Comparison of ENCODE assay signal across 1 cellular context in genomic region chr22:42369250-42370041, GRCh38.
A peak's percentile ranks its signal among the peaks of the same experiment; 100 is the strongest.
TF ChIP-seq lines count a peak whose summit lies in the region.

No MANE protein-coding gene starts in this region.

TF ChIP-seq in HepG2, 621 proteins besides CTCF, POLR2A, EP300 and RAD21 (continued from another document and continues in another):
- TF ChIP-seq ATF2 (CRISPR knock-in tag; IDR thresholded peaks at IDR 0.05) (0 out of 2 replicates have a peak, but pooled peaks have one; percentile 11), PHF8 (CRISPR knock-in tag; IDR thresholded peaks at IDR 0.05) (peak; percentile 71), POLR2G (IDR thresholded peaks at IDR 0.05; ENCODE audit: low read depth, low read length) (peak; percentile 67), ZFX (CRISPR knock-in tag; IDR thresholded peaks at IDR 0.05; ENCODE audit: low read depth) (peak; percentile 87), ZNF292 (CRISPR knock-in tag; IDR thresholded peaks at IDR 0.05; ENCODE audit: borderline replicate concordance, low read depth) (no peak), HOXA3 (CRISPR knock-in tag; IDR thresholded peaks at IDR 0.05) (peak; percentile 4; the same call in 1 of the 2 replicates), NCOA5 (CRISPR knock-in tag; IDR thresholded peaks at IDR 0.05) (no peak), ZNF264 (CRISPR knock-in tag; IDR thresholded peaks at IDR 0.05) (peak; percentile 40; the same call in 1 of the 2 replicates), ZNF572 (CRISPR knock-in tag; IDR thresholded peaks at IDR 0.05) (0 out of 2 replicates have a peak, but pooled peaks have one; percentile 34), USF2 (IDR thresholded peaks at IDR 0.05; ENCODE audit: low read depth, low read length) (peak; percentile 45), USF2 (CRISPR knock-in tag; IDR thresholded peaks at IDR 0.05; ENCODE audit: borderline replicate concordance) (peak; percentile 46; the same call in 1 of the 2 replicates), ZKSCAN8 (CRISPR knock-in tag; IDR thresholded peaks at IDR 0.05; ENCODE audit: borderline replicate concordance) (no peak), NFYB (CRISPR knock-in tag; IDR thresholded peaks at IDR 0.05) (peak; percentile 82), PHF21A (CRISPR knock-in tag; IDR thresholded peaks at IDR 0.05) (peak; percentile 73), ZNF574 (CRISPR knock-in tag; IDR thresholded peaks at IDR 0.05) (0 out of 2 replicates have a peak, but pooled peaks have one; percentile 29), SP5 (CRISPR knock-in tag; IDR thresholded peaks at IDR 0.05; ENCODE audit: borderline replicate concordance, low read depth) (peak; percentile 40; the same call in 1 of the 2 replicates), ZNF124 (CRISPR knock-in tag; IDR thresholded peaks at IDR 0.05) (0 out of 2 replicates have a peak, but pooled peaks have one; percentile 39), ZNF235 (CRISPR knock-in tag; IDR thresholded peaks at IDR 0.05; ENCODE audit: borderline replicate concordance) (no peak), RFX3 (CRISPR knock-in tag; IDR thresholded peaks at IDR 0.05) (no peak), ZSCAN22 (CRISPR knock-in tag; IDR thresholded peaks at IDR 0.05) (no peak), TAF1 (CRISPR knock-in tag; IDR thresholded peaks at IDR 0.05) (peak; percentile 50; the same call in 1 of the 2 replicates), XRCC5 (optimal IDR thresholded peaks at IDR 0.05; ENCODE audit: low read length) (peak; percentile 7), ZNF83 (CRISPR knock-in tag; IDR thresholded peaks at IDR 0.05; ENCODE audit: borderline replicate concordance) (0 out of 2 replicates have a peak, but pooled peaks have one; percentile 59), MNT (IDR thresholded peaks at IDR 0.05) (no peak), TP53 (CRISPR knock-in tag; conservative IDR thresholded peaks at IDR 0.05) (no peak), GMEB2 (CRISPR knock-in tag; IDR thresholded peaks at IDR 0.05; ENCODE audit: low read depth) (no peak), SP1 (IDR thresholded peaks at IDR 0.05) (no peak), SP1 (CRISPR knock-in tag; IDR thresholded peaks at IDR 0.05) (peak; percentile 47; the same call in 1 of the 2 replicates), TBX2 (CRISPR knock-in tag; IDR thresholded peaks at IDR 0.05; ENCODE audit: borderline replicate concordance) (peak; percentile 25; the same call in 1 of the 2 replicates), SP2 (CRISPR knock-in tag; IDR thresholded peaks at IDR 0.05) (peak; percentile 59), RFXAP (CRISPR knock-in tag; IDR thresholded peaks at IDR 0.05; ENCODE audit: borderline replicate concordance) (peak; percentile 68), ZNF780A (CRISPR knock-in tag; IDR thresholded peaks at IDR 0.05) (no peak), NFE2 (CRISPR knock-in tag; IDR thresholded peaks at IDR 0.05) (no peak), TARDBP (CRISPR knock-in tag; IDR thresholded peaks at IDR 0.05) (0 out of 2 replicates have a peak, but pooled peaks have one; percentile 43)
- TF ChIP-seq, protein P1, sequence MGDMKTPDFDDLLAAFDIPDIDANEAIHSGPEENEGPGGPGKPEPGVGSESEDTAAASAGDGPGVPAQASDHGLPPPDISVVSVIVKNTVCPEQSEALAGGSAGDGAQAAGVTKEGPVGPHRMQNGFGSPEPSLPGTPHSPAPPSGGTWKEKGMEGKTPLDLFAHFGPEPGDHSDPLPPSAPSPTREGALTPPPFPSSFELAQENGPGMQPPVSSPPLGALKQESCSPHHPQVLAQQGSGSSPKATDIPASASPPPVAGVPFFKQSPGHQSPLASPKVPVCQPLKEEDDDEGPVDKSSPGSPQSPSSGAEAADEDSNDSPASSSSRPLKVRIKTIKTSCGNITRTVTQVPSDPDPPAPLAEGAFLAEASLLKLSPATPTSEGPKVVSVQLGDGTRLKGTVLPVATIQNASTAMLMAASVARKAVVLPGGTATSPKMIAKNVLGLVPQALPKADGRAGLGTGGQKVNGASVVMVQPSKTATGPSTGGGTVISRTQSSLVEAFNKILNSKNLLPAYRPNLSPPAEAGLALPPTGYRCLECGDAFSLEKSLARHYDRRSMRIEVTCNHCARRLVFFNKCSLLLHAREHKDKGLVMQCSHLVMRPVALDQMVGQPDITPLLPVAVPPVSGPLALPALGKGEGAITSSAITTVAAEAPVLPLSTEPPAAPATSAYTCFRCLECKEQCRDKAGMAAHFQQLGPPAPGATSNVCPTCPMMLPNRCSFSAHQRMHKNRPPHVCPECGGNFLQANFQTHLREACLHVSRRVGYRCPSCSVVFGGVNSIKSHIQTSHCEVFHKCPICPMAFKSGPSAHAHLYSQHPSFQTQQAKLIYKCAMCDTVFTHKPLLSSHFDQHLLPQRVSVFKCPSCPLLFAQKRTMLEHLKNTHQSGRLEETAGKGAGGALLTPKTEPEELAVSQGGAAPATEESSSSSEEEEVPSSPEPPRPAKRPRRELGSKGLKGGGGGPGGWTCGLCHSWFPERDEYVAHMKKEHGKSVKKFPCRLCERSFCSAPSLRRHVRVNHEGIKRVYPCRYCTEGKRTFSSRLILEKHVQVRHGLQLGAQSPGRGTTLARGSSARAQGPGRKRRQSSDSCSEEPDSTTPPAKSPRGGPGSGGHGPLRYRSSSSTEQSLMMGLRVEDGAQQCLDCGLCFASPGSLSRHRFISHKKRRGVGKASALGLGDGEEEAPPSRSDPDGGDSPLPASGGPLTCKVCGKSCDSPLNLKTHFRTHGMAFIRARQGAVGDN (CRISPR knock-in tag; IDR thresholded peaks at IDR 0.05), result 0 out of 2 replicates have a peak, but pooled peaks have one; percentile 21
- TF ChIP-seq, protein P2, sequence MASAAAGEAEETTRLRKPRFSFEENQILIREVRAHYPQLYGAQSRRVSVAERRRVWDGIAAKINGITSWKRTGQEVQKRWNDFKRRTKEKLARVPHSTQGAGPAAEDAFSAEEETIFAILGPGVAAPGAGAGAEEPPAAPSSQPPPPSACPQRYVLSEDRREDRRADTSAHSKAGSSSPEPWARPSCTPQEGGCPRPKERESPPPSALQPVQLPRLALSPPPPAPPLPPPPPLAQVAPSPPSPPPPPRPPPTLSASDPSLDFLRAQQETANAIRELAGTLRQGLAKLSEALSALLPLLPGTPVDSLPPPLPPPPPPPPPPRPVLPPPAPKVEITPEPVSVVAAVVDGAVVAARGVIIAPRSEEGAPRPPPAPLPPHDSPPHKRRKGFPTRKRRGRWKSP (CRISPR knock-in tag; IDR thresholded peaks at IDR 0.05), result 0 out of 2 replicates have a peak, but pooled peaks have one; percentile 4
- TF ChIP-seq, protein P3, sequence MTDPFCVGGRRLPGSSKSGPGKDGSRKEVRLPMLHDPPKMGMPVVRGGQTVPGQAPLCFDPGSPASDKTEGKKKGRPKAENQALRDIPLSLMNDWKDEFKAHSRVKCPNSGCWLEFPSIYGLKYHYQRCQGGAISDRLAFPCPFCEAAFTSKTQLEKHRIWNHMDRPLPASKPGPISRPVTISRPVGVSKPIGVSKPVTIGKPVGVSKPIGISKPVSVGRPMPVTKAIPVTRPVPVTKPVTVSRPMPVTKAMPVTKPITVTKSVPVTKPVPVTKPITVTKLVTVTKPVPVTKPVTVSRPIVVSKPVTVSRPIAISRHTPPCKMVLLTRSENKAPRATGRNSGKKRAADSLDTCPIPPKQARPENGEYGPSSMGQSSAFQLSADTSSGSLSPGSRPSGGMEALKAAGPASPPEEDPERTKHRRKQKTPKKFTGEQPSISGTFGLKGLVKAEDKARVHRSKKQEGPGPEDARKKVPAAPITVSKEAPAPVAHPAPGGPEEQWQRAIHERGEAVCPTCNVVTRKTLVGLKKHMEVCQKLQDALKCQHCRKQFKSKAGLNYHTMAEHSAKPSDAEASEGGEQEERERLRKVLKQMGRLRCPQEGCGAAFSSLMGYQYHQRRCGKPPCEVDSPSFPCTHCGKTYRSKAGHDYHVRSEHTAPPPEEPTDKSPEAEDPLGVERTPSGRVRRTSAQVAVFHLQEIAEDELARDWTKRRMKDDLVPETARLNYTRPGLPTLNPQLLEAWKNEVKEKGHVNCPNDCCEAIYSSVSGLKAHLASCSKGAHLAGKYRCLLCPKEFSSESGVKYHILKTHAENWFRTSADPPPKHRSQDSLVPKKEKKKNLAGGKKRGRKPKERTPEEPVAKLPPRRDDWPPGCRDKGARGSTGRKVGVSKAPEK (CRISPR knock-in tag; IDR thresholded peaks at IDR 0.05; ENCODE audit: borderline replicate concordance), result 0 out of 2 replicates have a peak, but pooled peaks have one; percentile 73
